In genomic region chr4:75512336-75513211, GRCh38 we compare ENCODE assay signal across 8 cellular contexts. TPM values are rescaled to one million over a fixed set of nuclear protein-coding genes. Genes with fewer than 3 reads are reported as not detected.
DNase-seq lines count a peak whose midpoint lies in the region; TF ChIP-seq lines count a peak whose summit lies in the region.

No MANE protein-coding gene starts in this region.

- H3K4me1 ChIP-seq in stomach = peaks cover 31 to 71% (median 58%) of the 10 kb centered on the region in 4 donors

- TF ChIP-seq CTCF in GM20000 (IDR thresholded peaks at IDR 0.05; ENCODE audit: extremely low read depth, missing control alignments) = no peak
- no peak for TF ChIP-seq CTCF in foreskin fibroblast (IDR thresholded peaks at IDR 0.05; ENCODE audit: low read depth, low read length)
- TF ChIP-seq CTCF in stomach (IDR thresholded peaks at IDR 0.05) = no peak

- intact Hi-C loops in stomach (cut with DNase I; ENCODE audit: low total_unique reads) = no loop called here

- peak overlapping the region; percentile 75 to 97 for H3K4me3 ChIP-seq in foreskin fibroblast (ENCODE audit: low read depth in 1 of 2, low read length in 2 of 2)
- peak overlapping the region; percentile 69 to 91 (median 81) for H3K4me3 ChIP-seq in stomach

- no peaks in the 10 kb centered on the region for H3K27me3 ChIP-seq in stomach

- no peaks in the 10 kb centered on the region for H3K9me3 ChIP-seq in stomach

- H3K36me3 ChIP-seq in stomach = peaks cover 5 to 17% (median 13%) of the 10 kb centered on the region in 4 donors

- no peak for TF ChIP-seq POLR2A in stomach (IDR thresholded peaks at IDR 0.05)

- no peak for TF ChIP-seq EP300 in stomach (IDR thresholded peaks at IDR 0.05)

- peak; percentile 42 for DNase-seq in A172 (ENCODE audit: low spot score)
- peak; percentile 13 for DNase-seq in GM20000 (ENCODE audit: low spot score)
- DNase-seq in SKM-1 (lab: John Stamatoyannopoulos, UW; ENCODE audit: unreplicated experiment) = peak; percentile 81
- peak in 1 of 2 donors; percentile 55 for DNase-seq in foreskin fibroblast
- DNase-seq in stomach = no peak
- DNase-seq in NCI-H2171 (lab: John Stamatoyannopoulos, UW) = no peak
- no peak for DNase-seq in NCI-H1436 treated with DMSO at 0.1 percent for 48 hours (lab: John Stamatoyannopoulos, UW)
- DNase-seq in mesenteric fat pad (ENCODE audit: low spot score) = no peak

- peak overlapping the region; percentile 33 to 99 (median 93) for H3K27ac ChIP-seq in stomach

- WGBS in stomach, 5 donors = 14 to 40% (median 28%) methylated on average over 6 of the region's 6 CpGs

RNA-seq across cellular contexts. Expression of gene RCHY1, which starts 1.6 kb away (rescaled TPM):
- total RNA-seq in A172 (2014; rRNA removed; shearing (Covaris generic)) = 8.3 and 9.3 TPM in 2 replicates
- 10 to 100 TPM in 4 of 5 donors, 1 to 10 TPM in 1; 5.8 to 36.0 (median 14.2) TPM for total RNA-seq in stomach
- polyA plus RNA-seq in stomach = 10 to 100 TPM in 2 of 3 donors, 1 to 10 TPM in 1; 9.7 to 21.1 (median 17.1) TPM
- total RNA-seq in mesenteric fat pad = 30.4 TPM

RNA-seq across cellular contexts. Expression of gene THAP6, which starts 1.7 kb away (rescaled TPM):
- 7.8 and 13.0 TPM in 2 replicates for total RNA-seq in A172 (2014; rRNA removed; shearing (Covaris generic))
- total RNA-seq in stomach = 10 to 100 TPM in 3 of 5 donors, 1 to 10 TPM in 1, not detected in 1; 2.0 to 30.3 (median 18.3) TPM
- 1 to 10 TPM; 3.5 to 6.9 (median 5.8) TPM for polyA plus RNA-seq in stomach
- total RNA-seq in mesenteric fat pad = 15.7 TPM

RNA-seq across cellular contexts. Expression of gene ODAPH, which starts 43.3 kb away (rescaled TPM):
- total RNA-seq in A172 (2014; rRNA removed; shearing (Covaris generic)) = not detected in 2 replicates
- total RNA-seq in stomach (not detected), mesenteric fat pad (not detected)
- polyA plus RNA-seq in stomach = under 1 TPM in 1 of 3 donors, not detected in 2; 0.28 TPM

Comparison
In these comparisons a context has a peak if more than half of its experiments do, and no peak if none do; other contexts are left out.
1. DNase-seq: peak in A172 (single experiment), GM20000 (single experiment) and SKM-1 (single experiment); none in stomach (single experiment), NCI-H2171 (single experiment), NCI-H1436 treated with DMSO at 0.1 percent for 48 hours (single experiment) and mesenteric fat pad (single experiment).